ENCODE assay signal across 16 cellular contexts in the genomic region with DNA sequence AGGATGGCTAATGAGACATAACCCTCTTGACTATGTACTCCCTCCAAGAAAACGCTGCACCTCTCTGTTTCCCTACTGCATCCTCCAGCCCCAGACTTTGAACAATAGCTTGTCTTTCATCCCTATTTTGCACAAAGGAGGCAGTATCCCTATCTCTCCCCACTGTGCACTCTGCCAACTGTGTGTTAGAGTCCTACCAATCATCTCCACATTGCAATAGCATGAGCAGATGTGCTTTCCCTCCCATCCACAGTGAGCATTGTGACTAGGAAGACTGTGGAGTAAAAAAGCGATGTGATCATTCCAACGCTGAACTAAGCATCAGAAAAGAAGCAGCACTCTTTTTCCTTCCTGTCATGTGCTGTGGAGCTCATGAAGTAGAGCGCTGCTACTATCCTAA.
DNase-seq lines count a peak whose midpoint lies in the region; ATAC-seq, FAIRE-seq and TF ChIP-seq lines count a peak whose summit lies in the region.
"Had no signal": no experiment of that assay in that cellular context is flagged by ENCODE, and none has a peak within 500 bp of the region (broad histone marks: within the 10 kb centered on the region; RNA-seq: fewer than 3 reads in every experiment).

No MANE protein-coding gene starts in this region.

- FAIRE-seq in H1 (lab: Jason Lieb, UNC) = peak; percentile 19
- no peak for FAIRE-seq in GM19239 (lab: Jason Lieb, UNC)
- FAIRE-seq: A549, K562 had no signal

- TF ChIP-seq CTCF in H1 (IDR thresholded peaks at IDR 0.05; ENCODE audit: control extremely low read depth in 1 of 3, insufficient read depth in 1 of 3, low read depth in 1 of 3, low read length in 3 of 3) = no peak
- no peak for TF ChIP-seq CTCF in lower lobe of right lung (IDR thresholded peaks at IDR 0.05)

- no peak overlapping the region for H3K9ac ChIP-seq in H1 (replicated peaks in 1 of 4; ENCODE audit: extremely low read depth in 1 of 4, low read depth in 3 of 4, low read length in 3 of 4)
- no peak overlapping the region for H3K9ac ChIP-seq in mesenchymal stem cell (ENCODE audit: low read length)
- H3K9ac ChIP-seq: BLaER1 had no signal

- POLR2A ChIA-PET in H1 (lab: Charles Lee; ENCODE audit: partially characterized antibody) = no interaction called here

- H4K5ac ChIP-seq in H1 (ENCODE audit: insufficient read length, low read depth, low read length) = no peak overlapping the region

- no peak overlapping the region for H3K14ac ChIP-seq in H1 (ENCODE audit: insufficient read length)
- H3K14ac ChIP-seq in mesenchymal stem cell (ENCODE audit: low read length in 2 of 2) = no peak overlapping the region

- H3K79me2 ChIP-seq in H1 (ENCODE audit: control insufficient read depth in 1 of 2, insufficient read depth in 2 of 2, low read length in 2 of 2) = no peaks in the 10 kb centered on the region

- CTCF ChIA-PET in H1 (lab: Charles Lee; ENCODE audit: partially characterized antibody) = interaction anchor here (0.5 to 1.0 kb wide), 2 partner anchors 10 to 114 kb away, joined by 4 read pairs; no protein-coding TSS in a partner anchor

- no peaks in the 10 kb centered on the region for H3K36me3 ChIP-seq in H1 (ENCODE audit: control insufficient read depth in 2 of 4, insufficient read depth in 4 of 4, low read length in 3 of 4)
- no peaks in the 10 kb centered on the region for H3K36me3 ChIP-seq in mesenchymal stem cell (ENCODE audit: control insufficient read depth in 1 of 2, insufficient read depth in 2 of 2, low read depth in 1 of 2, low read length in 2 of 2)
- no peaks in the 10 kb centered on the region for H3K36me3 ChIP-seq in lower lobe of right lung
- H3K36me3 ChIP-seq: BLaER1 had no signal

- H2BK120ac ChIP-seq in H1 (replicated peaks; ENCODE audit: low read depth, low read length) (no peak overlapping the region), mesenchymal stem cell (ENCODE audit: low read depth, low read length) (no peak overlapping the region)

- no peak overlapping the region for H2BK20ac ChIP-seq in H1 (ENCODE audit: low read length)

- WGBS in H1 (ENCODE audit: extremely low coverage in 1 of 2, insufficient coverage in 1 of 2, insufficient read length in 1 of 2, insufficient replicate concordance in 2 of 2, low coverage in 1 of 2, low lambda C conversion rate in 2 of 2, missing lambda C conversion rate in 1 of 2), 2 experiments = 73% methylated on average over 4 of the region's 4 CpGs; no CpG with 5 or more reads in 1 of the 2 experiments
- WGBS in mesenchymal stem cell = 82% methylated on average over 3 of the region's 4 CpGs

- H3K18ac ChIP-seq in H1 (ENCODE audit: extremely low read depth, low read length) = no peak overlapping the region
- H3K18ac ChIP-seq in mesenchymal stem cell (ENCODE audit: low read depth in 1 of 2, low read length in 2 of 2) = no peak overlapping the region

- H3K79me1 ChIP-seq in H1 (ENCODE audit: low read depth, low read length) = no peaks in the 10 kb centered on the region
- H3K79me1 ChIP-seq in mesenchymal stem cell (replicated peaks; ENCODE audit: low read length, poor library complexity, severe bottlenecking) = no peaks in the 10 kb centered on the region

- H3K4me3 ChIP-seq in H1 (ENCODE audit: extremely low read depth in 1 of 4, insufficient read depth in 2 of 4, low read depth in 3 of 4, low read length in 4 of 4) = no peak overlapping the region
- no peak overlapping the region for H3K4me3 ChIP-seq in mesenchymal stem cell (ENCODE audit: insufficient read depth in 1 of 2, low read depth in 1 of 2, low read length in 2 of 2)
- H3K4me3 ChIP-seq in lower lobe of right lung = no peak overlapping the region
- H3K4me3 ChIP-seq: A549, BLaER1, K562, PC-9 had no signal

- no peak overlapping the region for H3K27ac ChIP-seq in H1 (ENCODE audit: low read depth, low read length)
- no peak overlapping the region for H3K27ac ChIP-seq in mesenchymal stem cell (ENCODE audit: low read length, poor library complexity, severe bottlenecking)
- no peak overlapping the region for H3K27ac ChIP-seq in lower lobe of right lung
- H3K27ac ChIP-seq: A549, BLaER1, PC-9 had no signal

- H3K4ac ChIP-seq in H1 (replicated peaks; ENCODE audit: insufficient read length, low read depth, low read length) (no peak overlapping the region), mesenchymal stem cell (ENCODE audit: low read depth in 1 of 2, low read length in 2 of 2) (no peak overlapping the region)

- H3K27me3 ChIP-seq in H1 (replicated peaks in 1 of 4; ENCODE audit: control insufficient read depth in 3 of 4, extremely low read depth in 1 of 4, insufficient read depth in 3 of 4, low read length in 3 of 4) (no peaks in the 10 kb centered on the region), mesenchymal stem cell (ENCODE audit: control insufficient read depth in 1 of 2, insufficient read depth in 1 of 2, low read length in 2 of 2) (no peaks in the 10 kb centered on the region), lower lobe of right lung (ENCODE audit: low read depth) (no peaks in the 10 kb centered on the region)
- H3K27me3 ChIP-seq: BLaER1 had no signal

- H3K4me1 ChIP-seq in H1 (replicated peaks in 1 of 4; ENCODE audit: control insufficient read depth in 3 of 4, insufficient read depth in 4 of 4, low read length in 3 of 4) (no peaks in the 10 kb centered on the region), mesenchymal stem cell (ENCODE audit: control insufficient read depth, insufficient read depth, low read depth, low read length) (no peaks in the 10 kb centered on the region), lower lobe of right lung (no peaks in the 10 kb centered on the region)
- H3K4me1 ChIP-seq: A549 had no signal

- no peak overlapping the region for H2BK12ac ChIP-seq in H1 (ENCODE audit: low read depth, low read length)
- H2BK12ac ChIP-seq in mesenchymal stem cell (ENCODE audit: low read length in 2 of 2) = no peak overlapping the region

- TF ChIP-seq EP300 in H1 (IDR thresholded peaks at IDR 0.05; ENCODE audit: borderline replicate concordance in 1 of 2, low read depth in 2 of 2, low read length in 2 of 2) = no peak

- no peaks in the 10 kb centered on the region for H3K23me2 ChIP-seq in H1 (ENCODE audit: low read depth, low read length)

- H3K4me2 ChIP-seq in H1 (ENCODE audit: insufficient read depth in 1 of 2, low read depth in 2 of 2, low read length in 2 of 2) (no peak overlapping the region), mesenchymal stem cell (ENCODE audit: low read length, poor library complexity, severe bottlenecking) (no peak overlapping the region)
- H3K4me2 ChIP-seq: A549, BLaER1, PC-9 had no signal

- ATAC-seq in lower lobe of right lung = no peak
- ATAC-seq: A549, K562 had no signal

- TF ChIP-seq RAD21 in H1 (IDR thresholded peaks at IDR 0.05 in 1 of 2, conservative IDR thresholded peaks at IDR 0.05 in 1 of 2; ENCODE audit: low read depth in 2 of 2, low read length in 2 of 2) = no peak

- peak in 10 of 14 donors; percentile 2 to 50 (median 29) for DNase-seq in C1 segment of cervical spinal cord (lab: John Stamatoyannopoulos, UW)
- DNase-seq in H1 (ENCODE audit: low read depth in 1 of 2, low spot score in 2 of 2) = no peak
- DNase-seq in mesenchymal stem cell = no peak
- peak in 6 of 10 donors; percentile 8 to 81 (median 16) for DNase-seq in posterior cingulate gyrus
- no peak for DNase-seq in GM19239 (ENCODE audit: insufficient read length, low spot score)
- DNase-seq in COLO829 (ENCODE audit: low spot score) = no peak
- no peak for DNase-seq in SW 1271 (lab: John Stamatoyannopoulos, UW)
- DNase-seq in lower lobe of right lung = no peak
- DNase-seq: DMS79 treated with DMSO at 0.1 percent for 48 hours, NCI-H1694 treated with DMSO at 0.1 percent for 48 hours, NCI-H2107, NCI-H524 treated with DMSO at 0.1 percent for 48 hours, PC-9 had no signal

- H2BK5ac ChIP-seq in H1 (ENCODE audit: low read depth, low read length) (no peak overlapping the region), mesenchymal stem cell (ENCODE audit: low read depth, low read length, poor library complexity, severe bottlenecking) (no peak overlapping the region)

- intact Hi-C loops in posterior cingulate gyrus (cut with DNase I) = no loop called here
- intact Hi-C loops in lower lobe of right lung (cut with DNase I) = no loop called here

- H2AFZ ChIP-seq in H1 (ENCODE audit: low read length) = no peak overlapping the region
- no peak overlapping the region for H2AFZ ChIP-seq in mesenchymal stem cell (ENCODE audit: low read depth, low read length)
- H2AFZ ChIP-seq: PC-9 had no signal

- no peak overlapping the region for H2BK15ac ChIP-seq in H1 (ENCODE audit: low read length)
- H2BK15ac ChIP-seq in mesenchymal stem cell (ENCODE audit: low read depth, poor library complexity, severe bottlenecking) = no peak overlapping the region

- no peak for TF ChIP-seq POLR2A in H1 (IDR thresholded peaks at IDR 0.05; ENCODE audit: control extremely low read depth in 1 of 2, low read depth in 2 of 2, low read length in 2 of 2)

- peaks cover 0 to 3% of the 10 kb centered on the region in 2 experiments; a peak in 2 of 4 replicates for H3K9me3 ChIP-seq in H1 (ENCODE audit: insufficient read depth in 2 of 2, low read depth in 1 of 2, low read length in 1 of 2)
- H3K9me3 ChIP-seq in mesenchymal stem cell (ENCODE audit: control insufficient read depth, low read length) = no peaks in the 10 kb centered on the region
- peaks cover 3% of the 10 kb centered on the region for H3K9me3 ChIP-seq in lower lobe of right lung
- H3K9me3 ChIP-seq: A549, BLaER1 had no signal

- no peak overlapping the region for H4K91ac ChIP-seq in H1 (replicated peaks; ENCODE audit: insufficient read length, low read length)
- no peak overlapping the region for H4K91ac ChIP-seq in mesenchymal stem cell (ENCODE audit: low read length)

- H3K23ac ChIP-seq in H1 (ENCODE audit: insufficient read length) (no peak overlapping the region), mesenchymal stem cell (ENCODE audit: low read length in 2 of 2) (no peak overlapping the region)

- no peak overlapping the region for H3K56ac ChIP-seq in H1 (replicated peaks; ENCODE audit: insufficient read length, low read depth, low read length)

- H4K20me1 ChIP-seq in H1 (replicated peaks in 1 of 2; ENCODE audit: control insufficient read depth in 1 of 2, insufficient read depth in 2 of 2, low read length in 2 of 2) = no peaks in the 10 kb centered on the region
- H4K20me1 ChIP-seq: BLaER1 had no signal

- H4K8ac ChIP-seq in H1 (ENCODE audit: extremely low read depth, insufficient read depth, low read length) = no peak overlapping the region
- H4K8ac ChIP-seq in mesenchymal stem cell (ENCODE audit: low read length) = peak overlapping the region; percentile 57

- H2AK5ac ChIP-seq in H1 (ENCODE audit: low read depth, low read length) (no peak overlapping the region), mesenchymal stem cell (ENCODE audit: low read length, severe bottlenecking) (no peak overlapping the region)

Comparison
In these comparisons a context has a peak if more than half of its experiments do, and no peak if none do; other contexts are left out.
1. DNase-seq: peak in C1 segment of cervical spinal cord (10 of 14) and posterior cingulate gyrus (6 of 10); none in H1 (0 of 2), mesenchymal stem cell (single experiment), GM19239 (single experiment), COLO829 (single experiment), SW 1271 (0 of 2) and lower lobe of right lung (single experiment).